In the genomic region with DNA sequence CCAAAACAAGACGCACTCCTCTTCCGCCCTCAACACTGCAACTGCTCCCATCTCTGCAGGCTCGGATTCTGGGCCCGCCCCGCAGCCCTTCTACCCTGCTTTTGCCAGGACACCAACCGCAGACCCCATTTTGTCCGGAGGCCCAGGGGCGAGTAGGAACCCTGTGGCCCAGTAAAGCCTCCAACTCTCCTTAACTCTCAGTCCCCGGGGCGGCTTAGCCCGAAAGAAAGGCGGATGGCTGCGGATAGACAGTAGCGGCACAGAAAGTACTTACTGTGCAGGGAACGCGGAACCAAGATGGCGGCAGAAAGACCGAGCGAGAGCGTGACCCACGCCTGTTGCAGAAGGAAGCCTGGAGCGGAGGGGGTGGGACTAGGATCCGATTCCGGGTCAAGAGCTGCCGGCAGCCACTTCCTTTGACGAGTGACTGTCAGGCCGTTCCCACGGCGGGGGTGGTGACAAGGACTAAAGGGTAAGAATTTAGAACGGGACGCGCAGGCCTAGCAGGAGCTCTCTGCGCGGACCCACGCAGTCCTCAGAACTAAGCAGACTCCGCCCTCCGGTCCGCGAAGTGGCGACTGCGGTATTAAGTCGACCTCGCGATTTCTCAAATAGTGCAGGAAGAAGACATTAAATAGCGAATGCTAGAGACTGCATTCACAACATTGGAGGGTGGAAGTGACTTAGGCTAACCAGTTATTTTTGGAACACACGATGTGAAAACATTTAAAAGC, we compare ENCODE assay signal across 1 cellular context.
TF ChIP-seq lines count a peak whose summit lies in the region.

Gene NACA, minus strand, starts transcription at position 311 of the 734 bp plus-strand sequence. CDS start 778 bp downstream, outside the sequence.

TF ChIP-seq in GM12878, 131 proteins besides CTCF, POLR2A, EP300 and RAD21 (continued from another document and continues in another):
- TF ChIP-seq, protein P1, sequence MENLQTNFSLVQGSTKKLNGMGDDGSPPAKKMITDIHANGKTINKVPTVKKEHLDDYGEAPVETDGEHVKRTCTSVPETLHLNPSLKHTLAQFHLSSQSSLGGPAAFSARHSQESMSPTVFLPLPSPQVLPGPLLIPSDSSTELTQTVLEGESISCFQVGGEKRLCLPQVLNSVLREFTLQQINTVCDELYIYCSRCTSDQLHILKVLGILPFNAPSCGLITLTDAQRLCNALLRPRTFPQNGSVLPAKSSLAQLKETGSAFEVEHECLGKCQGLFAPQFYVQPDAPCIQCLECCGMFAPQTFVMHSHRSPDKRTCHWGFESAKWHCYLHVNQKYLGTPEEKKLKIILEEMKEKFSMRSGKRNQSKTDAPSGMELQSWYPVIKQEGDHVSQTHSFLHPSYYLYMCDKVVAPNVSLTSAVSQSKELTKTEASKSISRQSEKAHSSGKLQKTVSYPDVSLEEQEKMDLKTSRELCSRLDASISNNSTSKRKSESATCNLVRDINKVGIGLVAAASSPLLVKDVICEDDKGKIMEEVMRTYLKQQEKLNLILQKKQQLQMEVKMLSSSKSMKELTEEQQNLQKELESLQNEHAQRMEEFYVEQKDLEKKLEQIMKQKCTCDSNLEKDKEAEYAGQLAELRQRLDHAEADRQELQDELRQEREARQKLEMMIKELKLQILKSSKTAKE (IDR thresholded peaks at IDR 0.05; ENCODE audit: low read depth, poor library complexity, severe bottlenecking) = peak; percentile 49
- TF ChIP-seq SUPT20H (IDR thresholded peaks at IDR 0.05; ENCODE audit: borderline replicate concordance, control insufficient read depth, low read depth, low read length) = no peak
- TF ChIP-seq LARP7 (IDR thresholded peaks at IDR 0.05) = peak; percentile 90
- TF ChIP-seq ZNF24 (IDR thresholded peaks at IDR 0.05) = no peak
- TF ChIP-seq TAF1 (IDR thresholded peaks at IDR 0.05; ENCODE audit: borderline replicate concordance, low read depth, low read length) = peak; percentile 97
- peak; percentile 82 for TF ChIP-seq FOXK2 (IDR thresholded peaks at IDR 0.05)
- TF ChIP-seq ASH2L (IDR thresholded peaks at IDR 0.05; ENCODE audit: borderline replicate concordance, low read depth) = 0 out of 2 replicates have a peak, but pooled peaks have one; percentile 61
- peak; percentile 61 for TF ChIP-seq KLF5 (IDR thresholded peaks at IDR 0.05; ENCODE audit: partially characterized antibody)
- 0 out of 2 replicates have a peak, but pooled peaks have one; percentile 32 for TF ChIP-seq REST (IDR thresholded peaks at IDR 0.05; ENCODE audit: low read depth, low read length)
- TF ChIP-seq E2F8 (IDR thresholded peaks at IDR 0.05; ENCODE audit: low read depth, partially characterized antibody) = peak; percentile 58
- TF ChIP-seq HSF1 (IDR thresholded peaks at IDR 0.05; ENCODE audit: low read depth, low read length) = peak; percentile 75; the same call in 1 of the 2 replicates
- TF ChIP-seq GABPA (IDR thresholded peaks at IDR 0.05; ENCODE audit: low read depth) = peak; percentile 98
- TF ChIP-seq ESRRA (IDR thresholded peaks at IDR 0.05; ENCODE audit: low read length) = no peak
- TF ChIP-seq IRF3 (IDR thresholded peaks at IDR 0.05) = 0 out of 2 replicates have a peak, but pooled peaks have one; percentile 23
- TF ChIP-seq NR2C2 (IDR thresholded peaks at IDR 0.05; ENCODE audit: borderline replicate concordance, control insufficient read depth, insufficient read length, low read depth) = peak; percentile 87
- no peak for TF ChIP-seq ZSCAN29 (IDR thresholded peaks at IDR 0.05)
- TF ChIP-seq CBX3 (IDR thresholded peaks at IDR 0.05; ENCODE audit: borderline replicate concordance, low read depth) = no peak
- no peak for TF ChIP-seq MYB (IDR thresholded peaks at IDR 0.05; ENCODE audit: borderline replicate concordance, low read depth, low read length)
- peak; percentile 84 for TF ChIP-seq SREBF1 (IDR thresholded peaks at IDR 0.05; ENCODE audit: low read length)
- TF ChIP-seq, protein P2, sequence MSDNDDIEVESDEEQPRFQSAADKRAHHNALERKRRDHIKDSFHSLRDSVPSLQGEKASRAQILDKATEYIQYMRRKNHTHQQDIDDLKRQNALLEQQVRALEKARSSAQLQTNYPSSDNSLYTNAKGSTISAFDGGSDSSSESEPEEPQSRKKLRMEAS (IDR thresholded peaks at IDR 0.05; ENCODE audit: low read depth, low read length) = peak; percentile 95
- TF ChIP-seq BHLHE40 (IDR thresholded peaks at IDR 0.05; ENCODE audit: borderline replicate concordance in 1 of 2, low read depth in 2 of 2, low read length in 1 of 2) = peak in 1 of 2 experiments; percentile 66; a peak in 2 of 4 replicates
- no peak for TF ChIP-seq SMC3 (IDR thresholded peaks at IDR 0.05; ENCODE audit: borderline replicate concordance, low read length)
- peak; percentile 41 for TF ChIP-seq SIX5 (IDR thresholded peaks at IDR 0.05; ENCODE audit: low read depth, low read length, severe bottlenecking)
- peak; percentile 98 for TF ChIP-seq NR2C1 (IDR thresholded peaks at IDR 0.05)
- TF ChIP-seq, protein P3, sequence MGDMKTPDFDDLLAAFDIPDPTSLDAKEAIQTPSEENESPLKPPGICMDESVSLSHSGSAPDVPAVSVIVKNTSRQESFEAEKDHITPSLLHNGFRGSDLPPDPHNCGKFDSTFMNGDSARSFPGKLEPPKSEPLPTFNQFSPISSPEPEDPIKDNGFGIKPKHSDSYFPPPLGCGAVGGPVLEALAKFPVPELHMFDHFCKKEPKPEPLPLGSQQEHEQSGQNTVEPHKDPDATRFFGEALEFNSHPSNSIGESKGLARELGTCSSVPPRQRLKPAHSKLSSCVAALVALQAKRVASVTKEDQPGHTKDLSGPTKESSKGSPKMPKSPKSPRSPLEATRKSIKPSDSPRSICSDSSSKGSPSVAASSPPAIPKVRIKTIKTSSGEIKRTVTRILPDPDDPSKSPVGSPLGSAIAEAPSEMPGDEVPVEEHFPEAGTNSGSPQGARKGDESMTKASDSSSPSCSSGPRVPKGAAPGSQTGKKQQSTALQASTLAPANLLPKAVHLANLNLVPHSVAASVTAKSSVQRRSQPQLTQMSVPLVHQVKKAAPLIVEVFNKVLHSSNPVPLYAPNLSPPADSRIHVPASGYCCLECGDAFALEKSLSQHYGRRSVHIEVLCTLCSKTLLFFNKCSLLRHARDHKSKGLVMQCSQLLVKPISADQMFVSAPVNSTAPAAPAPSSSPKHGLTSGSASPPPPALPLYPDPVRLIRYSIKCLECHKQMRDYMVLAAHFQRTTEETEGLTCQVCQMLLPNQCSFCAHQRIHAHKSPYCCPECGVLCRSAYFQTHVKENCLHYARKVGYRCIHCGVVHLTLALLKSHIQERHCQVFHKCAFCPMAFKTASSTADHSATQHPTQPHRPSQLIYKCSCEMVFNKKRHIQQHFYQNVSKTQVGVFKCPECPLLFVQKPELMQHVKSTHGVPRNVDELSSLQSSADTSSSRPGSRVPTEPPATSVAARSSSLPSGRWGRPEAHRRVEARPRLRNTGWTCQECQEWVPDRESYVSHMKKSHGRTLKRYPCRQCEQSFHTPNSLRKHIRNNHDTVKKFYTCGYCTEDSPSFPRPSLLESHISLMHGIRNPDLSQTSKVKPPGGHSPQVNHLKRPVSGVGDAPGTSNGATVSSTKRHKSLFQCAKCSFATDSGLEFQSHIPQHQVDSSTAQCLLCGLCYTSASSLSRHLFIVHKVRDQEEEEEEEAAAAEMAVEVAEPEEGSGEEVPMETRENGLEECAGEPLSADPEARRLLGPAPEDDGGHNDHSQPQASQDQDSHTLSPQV (IDR thresholded peaks at IDR 0.05) = peak; percentile 56; the same call in 1 of the 2 replicates
- no peak for TF ChIP-seq JUND (IDR thresholded peaks at IDR 0.05; ENCODE audit: low read depth, low read length)
- TF ChIP-seq SP1 (IDR thresholded peaks at IDR 0.05; ENCODE audit: low read depth, low read length) = peak; percentile 59
- 0 out of 2 replicates have a peak, but pooled peaks have one; percentile 75 for TF ChIP-seq RCOR1 (conservative IDR thresholded peaks at IDR 0.05; ENCODE audit: low read depth, low read length)
- TF ChIP-seq PKNOX1 (IDR thresholded peaks at IDR 0.05) = peak; percentile 97
- TF ChIP-seq CREB1 (IDR thresholded peaks at IDR 0.05; ENCODE audit: low read depth) = peak; percentile 85
- no peak for TF ChIP-seq TARDBP (IDR thresholded peaks at IDR 0.05; ENCODE audit: borderline replicate concordance)
- no peak for TF ChIP-seq NFXL1 (IDR thresholded peaks at IDR 0.05; ENCODE audit: borderline replicate concordance)
- peak; percentile 55 to 66; a peak in 3 of 4 replicates for TF ChIP-seq IKZF2 (IDR thresholded peaks at IDR 0.05)
- peak; percentile 62; the same call in 1 of the 2 replicates for TF ChIP-seq DPF2 (IDR thresholded peaks at IDR 0.05)
- peak; percentile 97 for TF ChIP-seq NBN (IDR thresholded peaks at IDR 0.05)
- TF ChIP-seq SPI1 (IDR thresholded peaks at IDR 0.05; ENCODE audit: borderline replicate concordance, insufficient read depth, low read depth, low read length) = peak; percentile 23; the same call in 1 of the 2 replicates
- TF ChIP-seq CBX5 (IDR thresholded peaks at IDR 0.05; ENCODE audit: low read depth) = peak; percentile 29; the same call in 1 of the 2 replicates
- TF ChIP-seq, protein P4, sequence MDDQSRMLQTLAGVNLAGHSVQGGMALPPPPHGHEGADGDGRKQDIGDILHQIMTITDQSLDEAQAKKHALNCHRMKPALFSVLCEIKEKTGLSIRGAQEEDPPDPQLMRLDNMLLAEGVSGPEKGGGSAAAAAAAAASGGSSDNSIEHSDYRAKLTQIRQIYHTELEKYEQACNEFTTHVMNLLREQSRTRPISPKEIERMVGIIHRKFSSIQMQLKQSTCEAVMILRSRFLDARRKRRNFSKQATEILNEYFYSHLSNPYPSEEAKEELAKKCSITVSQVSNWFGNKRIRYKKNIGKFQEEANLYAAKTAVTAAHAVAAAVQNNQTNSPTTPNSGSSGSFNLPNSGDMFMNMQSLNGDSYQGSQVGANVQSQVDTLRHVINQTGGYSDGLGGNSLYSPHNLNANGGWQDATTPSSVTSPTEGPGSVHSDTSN (IDR thresholded peaks at IDR 0.05; ENCODE audit: insufficient replicate concordance, low read depth, low read length) = peak; percentile 90
